In genomic region chr1:39269349-39269748, GRCh38 we compare ENCODE assay signal across 9 cellular contexts.
DNase-seq lines count a peak whose midpoint lies in the region; ATAC-seq and TF ChIP-seq lines count a peak whose summit lies in the region.
"Had no signal": no experiment of that assay in that cellular context is flagged by ENCODE, and none has a peak within 500 bp of the region (broad histone marks: within the 10 kb centered on the region; RNA-seq: fewer than 3 reads in every experiment).

No MANE protein-coding gene starts in this region.

- POLR2A ChIA-PET in activated B cell treated with CpG ODN at 0.5 μM for 24 hours (lab: Charles Lee) = interaction anchor here (0.6 to 2.2 kb wide), 13 partner anchors 10 to 770 kb away, joined by 3 to 13 read pairs (median 3); partner anchors contain the start of gene NDUFS5

- peaks cover 64% of the 10 kb centered on the region for H3K4me1 Mint-ChIP-seq in T-helper 2 cell treated with Interferon-gamma antibody and Interleukin-4, amounts not matched to agents 5 μg/mL and 100 μg/mL, for 36 hours (ENCODE audit: low read depth)
- peaks cover 69% of the 10 kb centered on the region for H3K4me1 Mint-ChIP-seq in activated B cell treated with CpG ODN at 0.5 μM for 24 hours
- H3K4me1 Mint-ChIP-seq in immature natural killer cell = peaks cover 79 to 90% of the 10 kb centered on the region in 2 donors

- H3K9me3 ChIP-seq in thoracic aorta = no peaks in the 10 kb centered on the region

- no peaks in the 10 kb centered on the region for H3K9me3 Mint-ChIP-seq in T-helper 2 cell treated with Interferon-gamma antibody and Interleukin-4, amounts not matched to agents 5 μg/mL and 100 μg/mL, for 36 hours
- H3K9me3 Mint-ChIP-seq in activated B cell treated with CpG ODN at 0.5 μM for 24 hours (no peaks in the 10 kb centered on the region), immature natural killer cell (no peaks in the 10 kb centered on the region)

- no peaks in the 10 kb centered on the region for H3K27me3 Mint-ChIP-seq in T-helper 2 cell treated with Interferon-gamma antibody and Interleukin-4, amounts not matched to agents 5 μg/mL and 100 μg/mL, for 36 hours (ENCODE audit: low read depth)
- H3K27me3 Mint-ChIP-seq in activated B cell treated with CpG ODN at 0.5 μM for 24 hours = no peaks in the 10 kb centered on the region
- no peaks in the 10 kb centered on the region for H3K27me3 Mint-ChIP-seq in immature natural killer cell (ENCODE audit: low read depth in 3 of 3)

- H3K4me3 Mint-ChIP-seq in T-helper 2 cell treated with Interferon-gamma antibody and Interleukin-4, amounts not matched to agents 5 μg/mL and 100 μg/mL, for 36 hours = no peak overlapping the region
- H3K4me3 Mint-ChIP-seq in activated B cell treated with CpG ODN at 0.5 μM for 24 hours = peak overlapping the region; percentile 82
- H3K4me3 Mint-ChIP-seq in immature natural killer cell = peak overlapping the region in 1 of 5 donors; percentile 25

- no peaks in the 10 kb centered on the region for H3K36me3 ChIP-seq in thoracic aorta

- H3K27me3 ChIP-seq in thoracic aorta (replicated peaks; ENCODE audit: insufficient read depth) = no peaks in the 10 kb centered on the region

- H3K27ac ChIP-seq in thoracic aorta = peak overlapping the region; percentile 51 to 73

- DNase-seq in T-helper 2 cell treated with Interferon-gamma antibody and Interleukin-4, amounts not matched to agents 5 μg/mL and 100 μg/mL, for 36 hours (ENCODE audit: low spot score) = no peak
- DNase-seq in T-helper 2 cell = no peak
- DNase-seq in activated B cell treated with CpG ODN at 0.5 μM for 24 hours = no peak
- DNase-seq in immature natural killer cell = no peak
- no peak for DNase-seq in thoracic aorta (ENCODE audit: low spot score)
- no peak for DNase-seq in NCI-H82 treated with DMSO at 0.1 percent for 48 hours (lab: John Stamatoyannopoulos, UW; ENCODE audit: unreplicated experiment)
- DNase-seq: activated naive CD4-positive, alpha-beta T cell treated with anti-CD3 and anti-CD28 coated beads, Interleukin-2, amount 50 U/mL, for 16 hours had no signal

- intact Hi-C loops in activated B cell treated with CpG ODN at 0.5 μM for 24 hours (cut with micrococcal nuclease) = loop anchor here (1.0 to 10.0 kb wide), 6 partner anchors 11 to 395 kb away; partner anchors contain the start of gene MYCBP

- peaks cover 32 to 77% of the 10 kb centered on the region in 2 donors for H3K4me1 ChIP-seq in thoracic aorta (ENCODE audit: control insufficient read depth in 1 of 2, low read depth in 2 of 2)

- CTCF ChIA-PET in activated B cell treated with CpG ODN at 0.5 μM for 24 hours (lab: Charles Lee) = interaction anchor here (0.7 to 5.6 kb wide), 6 partner anchors 11 to 171 kb away, joined by 3 to 40 read pairs (median 13); no protein-coding TSS in a partner anchor

- peak overlapping the region; percentile 72 for H3K4me3 ChIP-seq in thoracic aorta

- H3K36me3 Mint-ChIP-seq in T-helper 2 cell treated with Interferon-gamma antibody and Interleukin-4, amounts not matched to agents 5 μg/mL and 100 μg/mL, for 36 hours (ENCODE audit: low read depth) = peaks cover 34% of the 10 kb centered on the region
- H3K36me3 Mint-ChIP-seq in activated B cell treated with CpG ODN at 0.5 μM for 24 hours (ENCODE audit: low read depth) (peaks cover under 1% of the 10 kb centered on the region), immature natural killer cell (peaks cover 0 to 4% (median 0%) of the 10 kb centered on the region in 3 donors)

- no peak for TF ChIP-seq CTCF in activated B cell treated with CpG ODN at 0.5 μM for 24 hours (IDR thresholded peaks at IDR 0.05)
- TF ChIP-seq CTCF in thoracic aorta (IDR thresholded peaks at IDR 0.05) = no peak

- H3K27ac Mint-ChIP-seq in T-helper 2 cell treated with Interferon-gamma antibody and Interleukin-4, amounts not matched to agents 5 μg/mL and 100 μg/mL, for 36 hours = peak overlapping the region; percentile 45
- H3K27ac Mint-ChIP-seq in activated B cell treated with CpG ODN at 0.5 μM for 24 hours (peak overlapping the region; percentile 84), immature natural killer cell (peak overlapping the region in 5 of 6 donors; percentile 57 to 87 (median 72))

- ATAC-seq in activated B cell treated with CpG ODN at 0.5 μM for 24 hours (ENCODE audit: low read depth) = peak; percentile 19
- no peak for ATAC-seq in thoracic aorta (ENCODE audit: insufficient number of reproducible peaks, low FRiP score, low read depth)
- ATAC-seq in HG03097 (IDR thresholded peaks at IDR 0.05; ENCODE audit: low FRiP score, unreplicated experiment) = no peak
- no peak for ATAC-seq in HG02885 (IDR thresholded peaks at IDR 0.05; ENCODE audit: poor library complexity, unreplicated experiment)
